Comparison of ENCODE assay signal across 22 cellular contexts in genomic region chr14:34254596-34254995, GRCh38.
DNase-seq lines count a peak whose midpoint lies in the region; ATAC-seq, FAIRE-seq and TF ChIP-seq lines count a peak whose summit lies in the region.
"Had no signal": no experiment of that assay in that cellular context is flagged by ENCODE, and none has a peak within 500 bp of the region (broad histone marks: within the 10 kb centered on the region; RNA-seq: fewer than 3 reads in every experiment).

No MANE protein-coding gene starts in this region.

- H3K79me1 ChIP-seq in neuronal stem cell (ENCODE audit: low read depth, low read length) = peaks cover 2% of the 10 kb centered on the region

- POLR2A ChIA-PET in PC-3 (lab: Charles Lee; ENCODE audit: unreplicated experiment) = no interaction called here

- no peak overlapping the region for H3K9ac ChIP-seq in PC-3 (ENCODE audit: low read length)
- H3K9ac ChIP-seq in keratinocyte (ENCODE audit: control insufficient read depth, extremely low read depth, insufficient read depth, low read length) = no peak overlapping the region
- H3K9ac ChIP-seq in neuronal stem cell (ENCODE audit: low read depth, low read length, poor library complexity) = no peak overlapping the region
- H3K9ac ChIP-seq: BLaER1 treated with 17β-estradiol and CSF1 and Interleukin-3, amounts not matched to agents 10 nM and 100 nM had no signal

- intact Hi-C loops in PC-3 (cut with micrococcal nuclease) = no loop called here
- intact Hi-C loops in heart left ventricle (cut with DNase I) = no loop called here
- intact Hi-C loops in gastrocnemius medialis (cut with DNase I; ENCODE audit: low total_unique reads) = no loop called here

- CTCF ChIA-PET in PC-3 (lab: Charles Lee) = no interaction called here

- peak overlapping the region; percentile 44; the same call in 1 of the 2 replicates for H2AFZ ChIP-seq in PC-3 (ENCODE audit: low read length)
- H2AFZ ChIP-seq in keratinocyte (ENCODE audit: control insufficient read depth, low read length) = peak overlapping the region; percentile 61
- peak overlapping the region; percentile 33 for H2AFZ ChIP-seq in neuronal stem cell (ENCODE audit: low read length)

- no TSS peak for BruUV-seq in PC-3 (replicated peaks; lab: Mats Ljungman, UMichigan)

- no peak overlapping the region for H2AK5ac ChIP-seq in neuronal stem cell (ENCODE audit: low read depth, low read length)

- H3K27ac ChIP-seq in PC-3 (ENCODE audit: low read length) = no peak overlapping the region
- no peak overlapping the region for H3K27ac ChIP-seq in keratinocyte (ENCODE audit: control insufficient read depth, insufficient read depth, low read length)
- H3K27ac ChIP-seq in neuronal stem cell (replicated peaks; ENCODE audit: low read length) = no peak overlapping the region
- H3K27ac ChIP-seq in heart left ventricle = no peak overlapping the region
- H3K27ac ChIP-seq in gastrocnemius medialis = no peak overlapping the region
- H3K27ac ChIP-seq: BLaER1 treated with 17β-estradiol and CSF1 and Interleukin-3, amounts not matched to agents 10 nM and 100 nM; Peyer's patch had no signal

- H3K79me2 ChIP-seq in PC-3 (ENCODE audit: low read length) (no peaks in the 10 kb centered on the region), keratinocyte (ENCODE audit: control insufficient read depth, insufficient read depth, low read length) (no peaks in the 10 kb centered on the region)

- H2BK15ac ChIP-seq in neuronal stem cell (ENCODE audit: low read length) = no peak overlapping the region

- no peak overlapping the region for H2BK5ac ChIP-seq in neuronal stem cell (ENCODE audit: low read length)

- no peak for TF ChIP-seq CTCF in PC-3 (conservative IDR thresholded peaks at IDR 0.05; ENCODE audit: low read depth, low read length)
- TF ChIP-seq CTCF in keratinocyte (optimal IDR thresholded peaks at IDR 0.05 in 1 of 3, IDR thresholded peaks at IDR 0.05 in 1 of 3, conservative IDR thresholded peaks at IDR 0.05 in 1 of 3; ENCODE audit: extremely low read depth in 1 of 3, insufficient read depth in 2 of 3, low read length in 3 of 3) = no peak
- no peak for TF ChIP-seq CTCF in heart left ventricle (IDR thresholded peaks at IDR 0.05)
- no peak for TF ChIP-seq CTCF in gastrocnemius medialis (IDR thresholded peaks at IDR 0.05 in 4 of 5, conservative IDR thresholded peaks at IDR 0.05 in 1 of 5)

- H4K91ac ChIP-seq in neuronal stem cell (ENCODE audit: low read depth, low read length, poor library complexity) = no peak overlapping the region

- H3K27me3 ChIP-seq in HAP-1 (ENCODE audit: low read depth) = no peaks in the 10 kb centered on the region
- no peaks in the 10 kb centered on the region for H3K27me3 ChIP-seq in PC-3 (ENCODE audit: low read length)
- H3K27me3 ChIP-seq in keratinocyte (ENCODE audit: control insufficient read depth, extremely low read depth, insufficient read depth, low read length) = no peaks in the 10 kb centered on the region
- H3K27me3 ChIP-seq in neuronal stem cell (ENCODE audit: control insufficient read depth in 3 of 3, insufficient read depth in 3 of 3, low read depth in 1 of 3, low read length in 3 of 3) = peaks cover 0 to 3% (median 0%) of the 10 kb centered on the region in 3 experiments
- H3K27me3 ChIP-seq in heart left ventricle = no peaks in the 10 kb centered on the region
- H3K27me3 ChIP-seq in gastrocnemius medialis = no peaks in the 10 kb centered on the region
- H3K27me3 ChIP-seq: BLaER1 treated with 17β-estradiol and CSF1 and Interleukin-3, amounts not matched to agents 10 nM and 100 nM; Peyer's patch had no signal

- H3F3A ChIP-seq in PC-3 (ENCODE audit: low read length, unreplicated experiment) = no peaks in the 10 kb centered on the region

- H2BK12ac ChIP-seq in neuronal stem cell (ENCODE audit: low read length) = no peak overlapping the region

- in situ Hi-C loops in HAP-1 (cut with MboI; ENCODE audit: low sequenced_read_pairs) (no loop called here), gastrocnemius medialis (cut with MboI; ENCODE audit: low sequenced_read_pairs in 4 of 4) (no loop called here)

- H3K9me2 ChIP-seq in PC-3 (replicated peaks; ENCODE audit: low read length) = no peaks in the 10 kb centered on the region

- ATAC-seq in PC-3 = peak; percentile 46
- ATAC-seq in HG03280 (IDR thresholded peaks at IDR 0.05; ENCODE audit: unreplicated experiment) = no peak
- no peak for ATAC-seq in heart left ventricle
- ATAC-seq in gastrocnemius medialis = no peak
- ATAC-seq: SK-N-SH treated with all-trans-retinoic acid at 6 μM for 48 hours had no signal

- H3K4me1 ChIP-seq in HAP-1 = no peaks in the 10 kb centered on the region
- peaks cover 33% of the 10 kb centered on the region for H3K4me1 ChIP-seq in PC-3 (ENCODE audit: insufficient read depth, low read length)
- H3K4me1 ChIP-seq in keratinocyte (ENCODE audit: control insufficient read depth, extremely low read depth, insufficient read depth, low read length) = peaks cover 27% of the 10 kb centered on the region
- peaks cover 4 to 6% of the 10 kb centered on the region in 2 donors for H3K4me1 ChIP-seq in neuronal stem cell (ENCODE audit: control insufficient read depth in 2 of 2, insufficient read depth in 1 of 2, low read depth in 1 of 2, low read length in 2 of 2)
- peaks cover 0 to 40% (median 22%) of the 10 kb centered on the region in 12 donors for H3K4me1 ChIP-seq in heart left ventricle
- peaks cover 6 to 21% of the 10 kb centered on the region in 2 donors for H3K4me1 ChIP-seq in gastrocnemius medialis
- H3K4me1 ChIP-seq: Peyer's patch had no signal

- H3K23ac ChIP-seq in neuronal stem cell (ENCODE audit: low read depth, low read length, poor library complexity) = no peak overlapping the region

- no peaks in the 10 kb centered on the region for H3K9me3 ChIP-seq in HAP-1
- no peaks in the 10 kb centered on the region for H3K9me3 ChIP-seq in PC-3 (ENCODE audit: low read length)
- no peaks in the 10 kb centered on the region for H3K9me3 ChIP-seq in keratinocyte (ENCODE audit: control insufficient read depth, low read depth, low read length)
- no peaks in the 10 kb centered on the region for H3K9me3 ChIP-seq in neuronal stem cell (replicated peaks in 1 of 2; ENCODE audit: control insufficient read depth in 2 of 2, insufficient read depth in 1 of 2, low read depth in 1 of 2, low read length in 2 of 2)
- no peaks in the 10 kb centered on the region for H3K9me3 ChIP-seq in heart left ventricle
- H3K9me3 ChIP-seq in gastrocnemius medialis = no peaks in the 10 kb centered on the region
- H3K9me3 ChIP-seq: BLaER1 treated with 17β-estradiol and CSF1 and Interleukin-3, amounts not matched to agents 10 nM and 100 nM; Caco-2; Peyer's patch had no signal

- H3K4ac ChIP-seq in neuronal stem cell (ENCODE audit: low read length) = no peak overlapping the region

- peak; percentile 28 to 45 for DNase-seq in HAP-1 (ENCODE audit: low spot score in 2 of 2)
- DNase-seq in PC-3 = no peak
- no peak for DNase-seq in keratinocyte (ENCODE audit: low read depth, low spot score)
- no peak for DNase-seq in neuronal stem cell (ENCODE audit: low spot score)
- DNase-seq in DMS153 (lab: John Stamatoyannopoulos, UW) = no peak
- DNase-seq in heart left ventricle = no peak
- no peak for DNase-seq in gastrocnemius medialis
- DNase-seq: Caco-2; CD4-positive, alpha-beta memory T cell; DMS 273 treated with DMSO at 0.1 percent for 48 hours; DND-41; H9; NCI-H1694 treated with DMSO at 0.1 percent for 48 hours; NCI-H2081 treated with DMSO at 0.1 percent for 48 hours; NCI-H226; NCI-H524; NCI-H774; Peyer's patch had no signal

- H3K4me2 ChIP-seq in PC-3 (ENCODE audit: low read length) = 0 out of 2 replicates have a peak overlapping the region, but pooled peaks have one; percentile 1
- H3K4me2 ChIP-seq in keratinocyte (ENCODE audit: control insufficient read depth, extremely low read depth, insufficient read depth, low read depth, low read length) = no peak overlapping the region
- no peak overlapping the region for H3K4me2 ChIP-seq in neuronal stem cell (ENCODE audit: insufficient read depth, low read length, poor library complexity, severe bottlenecking)
- H3K4me2 ChIP-seq: BLaER1 treated with 17β-estradiol and CSF1 and Interleukin-3, amounts not matched to agents 10 nM and 100 nM had no signal

- no peak overlapping the region for H3K14ac ChIP-seq in neuronal stem cell (ENCODE audit: low read length)

- H3K36me3 ChIP-seq in HAP-1 (replicated peaks) = no peaks in the 10 kb centered on the region
- no peaks in the 10 kb centered on the region for H3K36me3 ChIP-seq in PC-3 (ENCODE audit: low read depth, low read length)
- H3K36me3 ChIP-seq in keratinocyte (ENCODE audit: control insufficient read depth in 2 of 2, extremely low read depth in 1 of 2, insufficient read depth in 2 of 2, low read length in 2 of 2) = no peaks in the 10 kb centered on the region
- H3K36me3 ChIP-seq in neuronal stem cell (replicated peaks in 1 of 2; ENCODE audit: control insufficient read depth in 2 of 2, insufficient read depth in 2 of 2, low read length in 2 of 2) = no peaks in the 10 kb centered on the region
- H3K36me3 ChIP-seq in heart left ventricle = no peaks in the 10 kb centered on the region
- H3K36me3 ChIP-seq in gastrocnemius medialis = no peaks in the 10 kb centered on the region
- H3K36me3 ChIP-seq: BLaER1 treated with 17β-estradiol and CSF1 and Interleukin-3, amounts not matched to agents 10 nM and 100 nM; Peyer's patch had no signal

- H3K9me1 ChIP-seq in keratinocyte (ENCODE audit: control insufficient read depth, extremely low read depth, insufficient read depth, low read length) = no peaks in the 10 kb centered on the region

- WGBS in neuronal stem cell (ENCODE audit: extremely low coverage in 2 of 2, insufficient read length in 2 of 2, insufficient replicate concordance in 1 of 2), 2 donors = no CpG with 5 or more reads among the region's 5 CpGs
- WGBS in heart left ventricle, 4 donors = 68 to 87% (median 76%) methylated on average over 5 of the region's 5 CpGs

- no peak overlapping the region for H4K8ac ChIP-seq in neuronal stem cell (ENCODE audit: low read depth, low read length)

- no peak overlapping the region for H2BK120ac ChIP-seq in neuronal stem cell (ENCODE audit: low read depth, low read length)

- dilution Hi-C loops in keratinocyte (cut with MboI; ENCODE audit: extremely low pct_ligation_motif_present, low sequenced_read_pairs) = no loop called here

- TF ChIP-seq POLR2A in heart left ventricle (IDR thresholded peaks at IDR 0.05) (no peak), gastrocnemius medialis (IDR thresholded peaks at IDR 0.05) (no peak)

- no peak overlapping the region for H3K18ac ChIP-seq in neuronal stem cell (ENCODE audit: low read length)

- no peaks in the 10 kb centered on the region for H4K20me1 ChIP-seq in PC-3 (ENCODE audit: low read length)
- no peaks in the 10 kb centered on the region for H4K20me1 ChIP-seq in keratinocyte (ENCODE audit: control insufficient read depth, extremely low read depth, insufficient read depth, low read length)
- H4K20me1 ChIP-seq: BLaER1 treated with 17β-estradiol and CSF1 and Interleukin-3, amounts not matched to agents 10 nM and 100 nM had no signal

- FAIRE-seq in keratinocyte (lab: Jason Lieb, UNC) = no peak
- FAIRE-seq: GM12891 had no signal

- H3K4me3 ChIP-seq in HAP-1 (no peak overlapping the region), PC-3 (ENCODE audit: low read length) (no peak overlapping the region), keratinocyte (ENCODE audit: control insufficient read depth in 2 of 3, extremely low read depth in 1 of 3, insufficient read depth in 2 of 3, low read depth in 1 of 3, low read length in 3 of 3) (no peak overlapping the region), neuronal stem cell (ENCODE audit: low read length in 2 of 2) (no peak overlapping the region), heart left ventricle (no peak overlapping the region), gastrocnemius medialis (no peak overlapping the region)
- H3K4me3 ChIP-seq: BLaER1 treated with 17β-estradiol and CSF1 and Interleukin-3, amounts not matched to agents 10 nM and 100 nM; Peyer's patch had no signal

Comparison
In these comparisons a context has a peak if more than half of its experiments do, and no peak if none do; other contexts are left out.
1. DNase-seq: peak in HAP-1 (2 of 2); none in PC-3 (single experiment), keratinocyte (single experiment), neuronal stem cell (single experiment), DMS153 (single experiment), heart left ventricle (0 of 5) and gastrocnemius medialis (0 of 2).
2. Peak in every context shown above with its lines, with median percentiles within 50 percentile points of each other: H2AFZ ChIP-seq.